In genomic region chr10:90051053-90051452, GRCh38 we compare ENCODE assay signal across 18 cellular contexts.
DNase-seq lines count a peak whose midpoint lies in the region; ATAC-seq, FAIRE-seq and TF ChIP-seq lines count a peak whose summit lies in the region.
"Had no signal": no experiment of that assay in that cellular context is flagged by ENCODE, and none has a peak within 500 bp of the region (broad histone marks: within the 10 kb centered on the region; RNA-seq: fewer than 3 reads in every experiment).

No MANE protein-coding gene starts in this region.

- H3K4me2 ChIP-seq in BLaER1 treated with 17β-estradiol and CSF1 and Interleukin-3, amounts not matched to agents 10 nM and 100 nM: peak overlapping the region; percentile 77 to 88 (median 81)
- no peak overlapping the region for H3K4me2 ChIP-seq in GM12878 (ENCODE audit: control insufficient read depth, insufficient read depth)

- SMC1A ChIA-PET in GM12878 (lab: Charles Lee; ENCODE audit: uncharacterized antibody, unreplicated experiment): interaction anchor here (0.7 to 2.7 kb wide), 11 partner anchors 8 to 94 kb away, joined by 3 to 6 read pairs (median 4); no protein-coding TSS in a partner anchor

- RAD21 ChIA-PET in GM12878 (lab: Charles Lee; ENCODE audit: unreplicated experiment): interaction anchor here (0.7 to 1.3 kb wide), 2 partner anchors 37 to 42 kb away, joined by 3 to 13 read pairs; no protein-coding TSS in a partner anchor

- no peak overlapping the region for H2AFZ ChIP-seq in GM12878 (ENCODE audit: control insufficient read depth, low read depth, low read length)

- no peaks in the 10 kb centered on the region for H3K27me3 Mint-ChIP-seq in endodermal cell (ENCODE audit: insufficient read depth)
- H3K27me3 Mint-ChIP-seq: activated naive CD8-positive, alpha-beta T cell treated with anti-CD3 and anti-CD28 coated beads, Interleukin-2, amount 10 ng/mL, durations not matched to agents 7 days and 5 days; dendritic cell treated with granulocyte-macrophage colony-stimulating factor and Interleukin-4, amounts not matched to agents 40 ng/mL and 50 ng/mL, for 4 days had no signal

- no peak for TF ChIP-seq POLR2A in GM12878 (IDR thresholded peaks at IDR 0.05; ENCODE audit: low read depth, low read length)
- TF ChIP-seq POLR2A in H54 (IDR thresholded peaks at IDR 0.05; ENCODE audit: low read depth, low read length): no peak

- peaks cover 9% of the 10 kb centered on the region for H3K9me3 Mint-ChIP-seq in endodermal cell

- H3K27ac ChIP-seq in BLaER1 treated with 17β-estradiol and CSF1 and Interleukin-3, amounts not matched to agents 10 nM and 100 nM: peak overlapping the region in 8 of 11 experiments; percentile 12 to 66 (median 52); a peak in 14 of 22 replicates
- peak overlapping the region; percentile 35 for H3K27ac ChIP-seq in GM12878 (ENCODE audit: control insufficient read depth, insufficient read depth)
- no peak overlapping the region for H3K27ac ChIP-seq in endodermal cell (ENCODE audit: low read depth, low read length)
- H3K27ac ChIP-seq: HL-60, ovary had no signal

- no TSS peak for BruUV-seq in GM12878 (replicated peaks; lab: Mats Ljungman, UMichigan)

- no peak for TF ChIP-seq RAD21 in GM12878 (IDR thresholded peaks at IDR 0.05; ENCODE audit: insufficient read depth, low read depth, low read length)

- POLR2A ChIA-PET in GM12878 (lab: Charles Lee): no interaction called here

- no peak overlapping the region for H3K4me3 Mint-ChIP-seq in endodermal cell
- H3K4me3 Mint-ChIP-seq: activated naive CD8-positive, alpha-beta T cell treated with anti-CD3 and anti-CD28 coated beads, Interleukin-2, amount 10 ng/mL, durations not matched to agents 7 days and 5 days; activated T-helper 1 cell treated with anti-CD3 and anti-CD28 coated beads, Interleukin-12 subunit alpha, Interleukin-12 subunit beta, Interleukin-2, Interleukin-4 antibody, amounts not matched to agents 30 ng/mL and 10 ng/mL and 1 ng/mL, durations not matched to agents 14 hours and 24 hours and 36 hours; dendritic cell treated with granulocyte-macrophage colony-stimulating factor and Interleukin-4, amounts not matched to agents 40 ng/mL and 50 ng/mL, for 4 days; T-helper 2 cell treated with Interferon-gamma antibody and Interleukin-4, amounts not matched to agents 5 μg/mL and 100 μg/mL, for 36 hours had no signal

- peaks cover 4% of the 10 kb centered on the region for H3K4me1 Mint-ChIP-seq in endodermal cell
- H3K4me1 Mint-ChIP-seq: activated naive CD8-positive, alpha-beta T cell treated with anti-CD3 and anti-CD28 coated beads, Interleukin-2, amount 10 ng/mL, durations not matched to agents 7 days and 5 days had no signal

- no peaks in the 10 kb centered on the region for H4K20me1 ChIP-seq in BLaER1 treated with 17β-estradiol and CSF1 and Interleukin-3, amounts not matched to agents 10 nM and 100 nM
- no peaks in the 10 kb centered on the region for H4K20me1 ChIP-seq in GM12878 (ENCODE audit: control insufficient read depth, insufficient read depth)

- H3K36me3 Mint-ChIP-seq in endodermal cell (ENCODE audit: low read depth): no peaks in the 10 kb centered on the region
- H3K36me3 Mint-ChIP-seq: activated naive CD8-positive, alpha-beta T cell treated with anti-CD3 and anti-CD28 coated beads, Interleukin-2, amount 10 ng/mL, durations not matched to agents 7 days and 5 days had no signal

- no peak for TF ChIP-seq EP300 in GM12878 (IDR thresholded peaks at IDR 0.05; ENCODE audit: borderline replicate concordance in 1 of 2, control insufficient read depth in 1 of 2, low read depth in 2 of 2, low read length in 2 of 2)

- TF ChIP-seq CTCF in GM12878 (IDR thresholded peaks at IDR 0.05 in 2 of 3, conservative IDR thresholded peaks at IDR 0.05 in 1 of 3; ENCODE audit: control insufficient read depth in 2 of 3, extremely low read depth in 1 of 3, insufficient read depth in 1 of 3, low read depth in 3 of 3, low read length in 3 of 3) (no peak), endodermal cell (conservative IDR thresholded peaks at IDR 0.05) (no peak)

- CTCF ChIA-PET in GM12878 (lab: Yijun Ruan, JAX): interaction anchor here (1.0 to 2.7 kb wide), 2 partner anchors 37 to 94 kb away, joined by 3 to 12 read pairs; no protein-coding TSS in a partner anchor

- FAIRE-seq in GM12878 (lab: Jason Lieb, UNC) (no peak), H54 (lab: Jason Lieb, UNC) (no peak)

- peak overlapping the region in 5 of 11 experiments; percentile 31 to 68 (median 51); a peak in 8 of 22 replicates for H3K9ac ChIP-seq in BLaER1 treated with 17β-estradiol and CSF1 and Interleukin-3, amounts not matched to agents 10 nM and 100 nM
- H3K9ac ChIP-seq in GM12878 (ENCODE audit: control insufficient read depth, insufficient read depth, low read length) (no peak overlapping the region), endodermal cell (ENCODE audit: extremely low read depth, low read length, poor library complexity, severe bottlenecking) (no peak overlapping the region)

- DNase-seq in DMS79 treated with DMSO at 0.1 percent for 48 hours (lab: John Stamatoyannopoulos, UW) (peak; percentile 17), GM12878 (ENCODE audit: low read depth, low spot score) (no peak), NCI-H69 (lab: John Stamatoyannopoulos, UW) (no peak), H54 (ENCODE audit: insufficient read length, low spot score) (no peak), endodermal cell (no peak)
- DNase-seq: activated CD4-positive, CD25-positive, alpha-beta regulatory T cell; activated naive CD8-positive, alpha-beta T cell treated with anti-CD3 and anti-CD28 coated beads, Interleukin-2, amount 10 ng/mL, durations not matched to agents 7 days and 5 days; erythroblast; ovary; SHP77 treated with DMSO at 0.1 percent for 48 hours; stimulated activated CD4-positive, alpha-beta T cell treated with anti-CD3 and anti-CD28 coated beads, Interleukin-1b, Interleukin-23, amount 100 ng/mL, for 48 hours had no signal

- H3K27me3 ChIP-seq in BLaER1 treated with 17β-estradiol and CSF1 and Interleukin-3, amounts not matched to agents 10 nM and 100 nM: no peaks in the 10 kb centered on the region
- H3K27me3 ChIP-seq in GM12878 (replicated peaks in 1 of 2; ENCODE audit: control insufficient read depth in 2 of 2, insufficient read depth in 2 of 2, low read length in 1 of 2) (no peaks in the 10 kb centered on the region), endodermal cell (ENCODE audit: control insufficient read depth, insufficient read depth, low read length, poor library complexity, severe bottlenecking) (no peaks in the 10 kb centered on the region)
- H3K27me3 ChIP-seq: ovary had no signal

- H3K79me2 ChIP-seq in GM12878 (ENCODE audit: control insufficient read depth, insufficient read depth, low read length): no peaks in the 10 kb centered on the region

- no peak overlapping the region for H3K27ac Mint-ChIP-seq in endodermal cell
- H3K27ac Mint-ChIP-seq: activated naive CD8-positive, alpha-beta T cell treated with anti-CD3 and anti-CD28 coated beads, Interleukin-2, amount 10 ng/mL, durations not matched to agents 7 days and 5 days; activated T-helper 1 cell treated with anti-CD3 and anti-CD28 coated beads, Interleukin-12 subunit alpha, Interleukin-12 subunit beta, Interleukin-2, Interleukin-4 antibody, amounts not matched to agents 30 ng/mL and 10 ng/mL and 1 ng/mL, durations not matched to agents 14 hours and 24 hours and 36 hours; dendritic cell treated with granulocyte-macrophage colony-stimulating factor and Interleukin-4, amounts not matched to agents 40 ng/mL and 50 ng/mL, for 4 days; IgD-negative memory B cell; T-helper 2 cell treated with Interferon-gamma antibody and Interleukin-4, amounts not matched to agents 5 μg/mL and 100 μg/mL, for 36 hours had no signal

- in situ Hi-C loops in GM12878 (cut with MboI): no loop called here

- peaks cover 28 to 55% (median 41%) of the 10 kb centered on the region in 11 experiments for H3K9me3 ChIP-seq in BLaER1 treated with 17β-estradiol and CSF1 and Interleukin-3, amounts not matched to agents 10 nM and 100 nM (replicated peaks in 1 of 11)
- H3K9me3 ChIP-seq in GM12878 (replicated peaks; ENCODE audit: control insufficient read depth, insufficient read depth, low read length): peaks cover 24% of the 10 kb centered on the region
- H3K9me3 ChIP-seq in endodermal cell (ENCODE audit: control insufficient read depth, low read length): no peaks in the 10 kb centered on the region
- H3K9me3 ChIP-seq: ovary had no signal

- peaks cover 35 to 76% (median 53%) of the 10 kb centered on the region in 10 experiments for H3K4me1 ChIP-seq in BLaER1 treated with 17β-estradiol and CSF1 and Interleukin-3, amounts not matched to agents 10 nM and 100 nM
- H3K4me1 ChIP-seq in GM12878 (ENCODE audit: control insufficient read depth, insufficient read depth, low read length) (peaks cover 22% of the 10 kb centered on the region), endodermal cell (ENCODE audit: control insufficient read depth, insufficient read depth, low read length) (peaks cover 4% of the 10 kb centered on the region)

- ATAC-seq in HG03432 (IDR thresholded peaks at IDR 0.05; ENCODE audit: unreplicated experiment) (peak; percentile 1), GM12878 (peak; percentile 7)

- H3K4me3 ChIP-seq in BLaER1 treated with 17β-estradiol and CSF1 and Interleukin-3, amounts not matched to agents 10 nM and 100 nM: peak overlapping the region in 6 of 10 experiments; percentile 12 to 56 (median 38); a peak in 11 of 20 replicates
- H3K4me3 ChIP-seq in GM12878: no peak overlapping the region
- no peak overlapping the region for H3K4me3 ChIP-seq in endodermal cell (ENCODE audit: low read length)
- H3K4me3 ChIP-seq: ovary had no signal

- H3K36me3 ChIP-seq in BLaER1 treated with 17β-estradiol and CSF1 and Interleukin-3, amounts not matched to agents 10 nM and 100 nM: peaks cover 0 to 45% (median 4%) of the 10 kb centered on the region in 11 experiments; a peak in 9 of 22 replicates
- H3K36me3 ChIP-seq in GM12878 (ENCODE audit: control insufficient read depth in 2 of 2, insufficient read depth in 2 of 2, low read length in 1 of 2): no peaks in the 10 kb centered on the region
- no peaks in the 10 kb centered on the region for H3K36me3 ChIP-seq in endodermal cell (ENCODE audit: control insufficient read depth, insufficient read depth, low read length)
- H3K36me3 ChIP-seq: ovary had no signal

- intact Hi-C loops in GM12878 (cut with micrococcal nuclease; ENCODE audit: unreplicated experiment): loop anchor here (10.0 kb wide), 1 partner anchor 396 kb away; no protein-coding TSS in a partner anchor

TF ChIP-seq in GM12878, 131 proteins besides CTCF, POLR2A, EP300 and RAD21 (continues in another document):
- TF ChIP-seq NFYA (IDR thresholded peaks at IDR 0.05; ENCODE audit: borderline replicate concordance, low read depth, low read length) (no peak), KDM1A (IDR thresholded peaks at IDR 0.05; ENCODE audit: borderline replicate concordance) (no peak), BCL11A (IDR thresholded peaks at IDR 0.05; ENCODE audit: low read depth, low read length) (no peak)

Comparison
In these comparisons a context has a peak if more than half of its experiments do, and no peak if none do; other contexts are left out.
1. H3K4me3 ChIP-seq: peak in BLaER1 treated with 17β-estradiol and CSF1 and Interleukin-3, amounts not matched to agents 10 nM and 100 nM (6 of 10); none in GM12878 (single experiment) and endodermal cell (single experiment).